29 cellular contexts compared by ENCODE assay signal in genomic region chr12:91414636-91415035, GRCh38.
"Had no signal": no experiment of that assay in that cellular context is flagged by ENCODE, and none has a peak within 500 bp of the region (broad histone marks: within the 10 kb centered on the region; RNA-seq: fewer than 3 reads in every experiment).

No MANE protein-coding gene starts in this region.

- ATAC-seq: activated CD4-positive, alpha-beta T cell treated with anti-CD3 and anti-CD28 coated beads for 36 hours; activated CD8-positive, alpha-beta memory T cell treated with anti-CD3 and anti-CD28 coated beads, Interleukin-2, amount 10 ng/mL, durations not matched to agents 7 days and 5 days; activated CD8-positive, alpha-beta T cell treated with anti-CD3 and anti-CD28 coated beads, Interleukin-2, amount 10 ng/mL, durations not matched to agents 7 days and 5 days; activated naive CD4-positive, alpha-beta T cell treated with anti-CD3 and anti-CD28 coated beads, Interleukin-2, amount 50 U/mL, for 72 hours; activated T-cell treated with anti-CD3 and anti-CD28 coated beads, Interleukin-2, amount 50 U/mL, for 72 hours; heart left ventricle had no signal

- H3K27me3 Mint-ChIP-seq: activated CD4-positive, alpha-beta T cell treated with anti-CD3 and anti-CD28 coated beads, Interleukin-2, amount 10 ng/mL, durations not matched to agents 24 days and 14 days; activated naive CD4-positive, alpha-beta T cell treated with anti-CD3 and anti-CD28 coated beads, Interleukin-2, amount 10 ng/mL, durations not matched to agents 7 days and 5 days; activated naive CD8-positive, alpha-beta T cell treated with anti-CD3 and anti-CD28 coated beads, Interleukin-2, amount 10 ng/mL, durations not matched to agents 7 days and 5 days; activated T-cell treated with anti-CD3 and anti-CD28 coated beads, Interleukin-2, amount 50 U/mL, for 24 hours had no signal

- DNase-seq: activated CD4-positive, alpha-beta memory T cell treated with anti-CD3 and anti-CD28 coated beads for 36 hours; activated CD4-positive, alpha-beta T cell treated with anti-CD3 and anti-CD28 coated beads for 36 hours; activated CD4-positive, alpha-beta T cell treated with anti-CD3 and anti-CD28 coated beads, Interleukin-2, amount 10 ng/mL, durations not matched to agents 24 days and 14 days; activated CD4-positive, CD25-positive, alpha-beta regulatory T cell; activated CD4-positive, CD25-positive, alpha-beta regulatory T cell treated with anti-CD3 and anti-CD28 coated beads, Interleukin-2, amount 50 U/mL, for 72 hours; activated CD8-positive, alpha-beta memory T cell treated with anti-CD3 and anti-CD28 coated beads, Interleukin-2, amount 10 ng/mL, durations not matched to agents 7 days and 5 days; activated CD8-positive, alpha-beta memory T cell treated with anti-CD3 and anti-CD28 coated beads, Interleukin-2, amount 50 U/mL, for 4 hours; activated CD8-positive, alpha-beta T cell treated with anti-CD3 and anti-CD28 coated beads, Interleukin-2, amount 10 ng/mL, durations not matched to agents 7 days and 5 days; activated gamma-delta T cell; activated naive CD4-positive, alpha-beta T cell; activated naive CD4-positive, alpha-beta T cell treated with anti-CD3 and anti-CD28 coated beads, Interleukin-2, amount 10 ng/mL, durations not matched to agents 7 days and 5 days; activated naive CD8-positive, alpha-beta T cell treated with anti-CD3 and anti-CD28 coated beads, Interleukin-2, amount 10 ng/mL, durations not matched to agents 7 days and 5 days; activated T-cell treated with anti-CD3 and anti-CD28 coated beads, Interleukin-2, amount 50 U/mL, for 24 hours; activated T-cell treated with anti-CD3 and anti-CD28 coated beads, Interleukin-2, amount 50 U/mL, for 72 hours; central memory CD4-positive, alpha-beta T cell; cerebellar nuclear complex; colonic mucosa; effector CD8-positive, alpha-beta T cell; esophagus squamous epithelium; glutamatergic neuron; heart left ventricle; T-helper 2 cell had no signal

- H3K27ac ChIP-seq: ascending aorta, breast epithelium, cardiac muscle cell, esophagus squamous epithelium had no signal

- H3K27me3 ChIP-seq: ascending aorta, breast epithelium, cardiac muscle cell, colonic mucosa, esophagus squamous epithelium, heart left ventricle had no signal

- H3K4me1 Mint-ChIP-seq: activated CD4-positive, alpha-beta T cell treated with anti-CD3 and anti-CD28 coated beads for 36 hours; activated CD4-positive, alpha-beta T cell treated with anti-CD3 and anti-CD28 coated beads, Interleukin-2, amount 10 ng/mL, durations not matched to agents 24 days and 14 days; activated CD8-positive, alpha-beta memory T cell treated with anti-CD3 and anti-CD28 coated beads, Interleukin-2, amount 10 ng/mL, durations not matched to agents 7 days and 5 days; activated naive CD4-positive, alpha-beta T cell treated with anti-CD3 and anti-CD28 coated beads, Interleukin-2, amount 10 ng/mL, durations not matched to agents 7 days and 5 days; activated naive CD8-positive, alpha-beta T cell treated with anti-CD3 and anti-CD28 coated beads, Interleukin-2, amount 10 ng/mL, durations not matched to agents 7 days and 5 days had no signal

- FAIRE-seq: endothelial cell of umbilical vein, frontal cortex had no signal

- H3K9me3 Mint-ChIP-seq: activated CD4-positive, alpha-beta memory T cell treated with anti-CD3 and anti-CD28 coated beads for 36 hours; activated CD4-positive, alpha-beta T cell treated with anti-CD3 and anti-CD28 coated beads, Interleukin-2, amount 10 ng/mL, durations not matched to agents 24 days and 14 days; activated naive CD4-positive, alpha-beta T cell treated with anti-CD3 and anti-CD28 coated beads, Interleukin-2, amount 10 ng/mL, durations not matched to agents 7 days and 5 days; activated naive CD4-positive, alpha-beta T cell treated with anti-CD3 and anti-CD28 coated beads, Interleukin-2, amount 50 U/mL, for 72 hours; activated naive CD8-positive, alpha-beta T cell treated with anti-CD3 and anti-CD28 coated beads, Interleukin-2, amount 10 ng/mL, durations not matched to agents 7 days and 5 days; activated T-cell treated with anti-CD3 and anti-CD28 coated beads, Interleukin-2, amount 50 U/mL, for 24 hours; activated T-cell treated with anti-CD3 and anti-CD28 coated beads, Interleukin-2, amount 50 U/mL, for 72 hours had no signal

- H3K36me3 ChIP-seq: ascending aorta, breast epithelium, cardiac muscle cell, colonic mucosa, esophagus squamous epithelium, heart left ventricle had no signal

- H3K4me1 ChIP-seq: ascending aorta, breast epithelium, colonic mucosa, esophagus squamous epithelium had no signal

- H3K4me3 Mint-ChIP-seq: activated CD4-positive, alpha-beta memory T cell treated with anti-CD3 and anti-CD28 coated beads for 36 hours; activated CD4-positive, alpha-beta T cell treated with anti-CD3 and anti-CD28 coated beads for 36 hours; activated CD4-positive, alpha-beta T cell treated with anti-CD3 and anti-CD28 coated beads, Interleukin-2, amount 10 ng/mL, durations not matched to agents 24 days and 14 days; activated CD8-positive, alpha-beta memory T cell treated with anti-CD3 and anti-CD28 coated beads, Interleukin-2, amount 10 ng/mL, durations not matched to agents 7 days and 5 days; activated CD8-positive, alpha-beta T cell treated with anti-CD3 and anti-CD28 coated beads, Interleukin-2, amount 10 ng/mL, durations not matched to agents 7 days and 5 days; activated naive CD4-positive, alpha-beta T cell treated with anti-CD3 and anti-CD28 coated beads, Interleukin-2, amount 10 ng/mL, durations not matched to agents 7 days and 5 days; activated naive CD8-positive, alpha-beta T cell treated with anti-CD3 and anti-CD28 coated beads, Interleukin-2, amount 10 ng/mL, durations not matched to agents 7 days and 5 days; activated T-cell treated with anti-CD3 and anti-CD28 coated beads, Interleukin-2, amount 50 U/mL, for 24 hours; activated T-cell treated with anti-CD3 and anti-CD28 coated beads, Interleukin-2, amount 50 U/mL, for 72 hours; brain had no signal

- H3K9me3 ChIP-seq: ascending aorta, breast epithelium, colonic mucosa, esophagus squamous epithelium, heart left ventricle had no signal

- H3K36me3 Mint-ChIP-seq: activated CD4-positive, alpha-beta memory T cell treated with anti-CD3 and anti-CD28 coated beads for 36 hours; activated CD8-positive, alpha-beta memory T cell treated with anti-CD3 and anti-CD28 coated beads, Interleukin-2, amount 10 ng/mL, durations not matched to agents 7 days and 5 days; activated naive CD4-positive, alpha-beta T cell treated with anti-CD3 and anti-CD28 coated beads, Interleukin-2, amount 10 ng/mL, durations not matched to agents 7 days and 5 days; activated naive CD4-positive, alpha-beta T cell treated with anti-CD3 and anti-CD28 coated beads, Interleukin-2, amount 50 U/mL, for 72 hours; activated naive CD8-positive, alpha-beta T cell treated with anti-CD3 and anti-CD28 coated beads, Interleukin-2, amount 10 ng/mL, durations not matched to agents 7 days and 5 days had no signal

- H3K27ac Mint-ChIP-seq: activated CD4-positive, alpha-beta memory T cell treated with anti-CD3 and anti-CD28 coated beads for 36 hours; activated CD4-positive, alpha-beta T cell treated with anti-CD3 and anti-CD28 coated beads for 36 hours; activated CD4-positive, alpha-beta T cell treated with anti-CD3 and anti-CD28 coated beads, Interleukin-2, amount 10 ng/mL, durations not matched to agents 24 days and 14 days; activated CD8-positive, alpha-beta memory T cell treated with anti-CD3 and anti-CD28 coated beads, Interleukin-2, amount 10 ng/mL, durations not matched to agents 7 days and 5 days; activated CD8-positive, alpha-beta T cell treated with anti-CD3 and anti-CD28 coated beads, Interleukin-2, amount 10 ng/mL, durations not matched to agents 7 days and 5 days; activated naive CD4-positive, alpha-beta T cell treated with anti-CD3 and anti-CD28 coated beads, Interleukin-2, amount 10 ng/mL, durations not matched to agents 7 days and 5 days; activated naive CD4-positive, alpha-beta T cell treated with anti-CD3 and anti-CD28 coated beads, Interleukin-2, amount 50 U/mL, for 72 hours; activated naive CD8-positive, alpha-beta T cell treated with anti-CD3 and anti-CD28 coated beads, Interleukin-2, amount 10 ng/mL, durations not matched to agents 7 days and 5 days; activated T-cell treated with anti-CD3 and anti-CD28 coated beads, Interleukin-2, amount 50 U/mL, for 24 hours; activated T-cell treated with anti-CD3 and anti-CD28 coated beads, Interleukin-2, amount 50 U/mL, for 72 hours had no signal

- H3K4me3 ChIP-seq: ascending aorta, breast epithelium, cardiac muscle cell, colonic mucosa, esophagus squamous epithelium, heart left ventricle had no signal
